ENCODE assay signal across 8 cellular contexts in the genomic region with DNA sequence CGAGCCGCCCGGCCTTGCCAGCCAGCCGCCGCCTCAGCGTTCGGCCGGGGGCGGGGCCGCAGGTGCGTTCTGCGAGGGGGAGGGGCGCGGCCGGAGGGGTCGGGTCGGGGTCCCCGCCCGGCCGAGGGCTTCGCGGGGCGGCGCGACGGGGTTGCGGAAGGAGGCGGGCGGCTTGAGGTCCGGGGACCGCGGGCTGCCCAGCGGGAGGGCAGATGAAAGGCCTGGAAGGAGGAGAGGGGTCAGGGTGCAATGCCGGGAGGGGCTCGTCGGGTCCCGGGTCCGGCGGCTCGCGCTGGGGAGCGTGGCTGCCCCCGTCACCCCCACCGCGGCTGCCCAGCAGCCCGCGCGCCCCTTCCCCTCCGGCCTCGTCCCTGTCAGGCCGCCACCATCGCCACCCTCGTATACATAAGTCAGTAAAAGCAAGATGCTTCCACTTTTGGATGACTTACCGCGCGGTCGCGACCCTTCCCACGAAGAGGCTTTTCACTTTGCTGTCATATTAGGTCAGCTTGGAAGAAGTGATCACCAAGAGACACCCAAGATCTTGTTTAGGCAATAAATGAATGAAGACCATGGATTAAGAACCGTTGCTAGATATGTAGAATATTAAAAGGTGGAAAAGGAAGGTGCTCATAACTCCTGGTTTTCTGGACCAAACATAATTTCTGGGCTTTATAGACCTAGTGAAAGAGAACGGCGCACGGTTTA. TPM values are rescaled to one million over a fixed set of nuclear protein-coding genes. Genes with fewer than 3 reads are reported as not detected.
DNase-seq lines count a peak whose midpoint lies in the region; ATAC-seq and TF ChIP-seq lines count a peak whose summit lies in the region.

No MANE protein-coding gene starts in this region.

- H4K20me1 ChIP-seq in BLaER1 treated with 17β-estradiol and CSF1 and Interleukin-3, amounts not matched to agents 10 nM and 100 nM: peaks cover 4 to 19% (median 10%) of the 10 kb centered on the region in 11 experiments; a peak in 21 of 22 replicates
- H4K20me1 ChIP-seq in smooth muscle cell (ENCODE audit: low read depth): peaks cover 6% of the 10 kb centered on the region

- H2AFZ ChIP-seq in smooth muscle cell (ENCODE audit: low read depth): peak overlapping the region; percentile 92

- no peaks in the 10 kb centered on the region for H3F3A ChIP-seq in smooth muscle cell (ENCODE audit: low read depth)

- H3K27me3 ChIP-seq in BLaER1 treated with 17β-estradiol and CSF1 and Interleukin-3, amounts not matched to agents 10 nM and 100 nM: no peaks in the 10 kb centered on the region
- H3K27me3 ChIP-seq in iPS DF 6.9 (ENCODE audit: control insufficient read depth, insufficient read depth, low read length) (peaks cover 12% of the 10 kb centered on the region), smooth muscle cell (ENCODE audit: low read depth) (no peaks in the 10 kb centered on the region)

- DNase-seq in HK-2 (ENCODE audit: unreplicated experiment) (peak; percentile 6), iPS DF 6.9 (ENCODE audit: low read depth, low spot score) (no peak), smooth muscle cell (lab: John Stamatoyannopoulos, UW; ENCODE audit: unreplicated experiment) (no peak), NCI-H1436 (lab: John Stamatoyannopoulos, UW) (no peak), hippocampal formation (lab: John Stamatoyannopoulos, UW) (no peak)
- peak in 1 of 2 donors; percentile 15 for DNase-seq in activated naive CD4-positive, alpha-beta T cell treated with anti-CD3 and anti-CD28 coated beads, Interleukin-2, amount 50 U/mL, for 72 hours (ENCODE audit: low spot score in 2 of 2)

- peak overlapping the region; percentile 93 to 100 (median 100) for H3K9ac ChIP-seq in BLaER1 treated with 17β-estradiol and CSF1 and Interleukin-3, amounts not matched to agents 10 nM and 100 nM
- peak overlapping the region; percentile 40 for H3K9ac ChIP-seq in smooth muscle cell (ENCODE audit: low read depth)

- peak overlapping the region; percentile 84 to 99 (median 93) for H3K4me2 ChIP-seq in BLaER1 treated with 17β-estradiol and CSF1 and Interleukin-3, amounts not matched to agents 10 nM and 100 nM
- H3K4me2 ChIP-seq in smooth muscle cell: peak overlapping the region; percentile 99

- peak overlapping the region; percentile 64 to 100 (median 100); a peak in 21 of 22 replicates for H3K27ac ChIP-seq in BLaER1 treated with 17β-estradiol and CSF1 and Interleukin-3, amounts not matched to agents 10 nM and 100 nM
- H3K27ac ChIP-seq in iPS DF 6.9 (ENCODE audit: low read length) (no peak overlapping the region), smooth muscle cell (ENCODE audit: low read depth) (no peak overlapping the region)

- no CpG with 5 or more reads among the region's 63 CpGs for WGBS in iPS DF 6.9 (ENCODE audit: insufficient coverage, insufficient read length)
- WGBS in smooth muscle cell (ENCODE audit: low lambda C conversion rate): 3% methylated on average over 15 of the region's 63 CpGs

- H3K27ac Mint-ChIP-seq in activated naive CD4-positive, alpha-beta T cell treated with anti-CD3 and anti-CD28 coated beads, Interleukin-2, amount 50 U/mL, for 72 hours: peak overlapping the region; percentile 84 to 95

- peaks cover 0 to 3% (median 0%) of the 10 kb centered on the region in 11 experiments; a peak in 4 of 22 replicates for H3K36me3 ChIP-seq in BLaER1 treated with 17β-estradiol and CSF1 and Interleukin-3, amounts not matched to agents 10 nM and 100 nM
- no peaks in the 10 kb centered on the region for H3K36me3 ChIP-seq in iPS DF 6.9 (ENCODE audit: control insufficient read depth, insufficient read depth, low read length)
- H3K36me3 ChIP-seq in smooth muscle cell (ENCODE audit: low read depth): no peaks in the 10 kb centered on the region

- no peaks in the 10 kb centered on the region for H3K9me3 ChIP-seq in BLaER1 treated with 17β-estradiol and CSF1 and Interleukin-3, amounts not matched to agents 10 nM and 100 nM (replicated peaks in 1 of 11)
- no peaks in the 10 kb centered on the region for H3K9me3 ChIP-seq in iPS DF 6.9 (ENCODE audit: control insufficient read depth, insufficient read depth, low read length)
- H3K9me3 ChIP-seq in smooth muscle cell (replicated peaks; ENCODE audit: low read depth): no peaks in the 10 kb centered on the region

- ATAC-seq in GM19452 (IDR thresholded peaks at IDR 0.05; ENCODE audit: unreplicated experiment): peak; percentile 18
- ATAC-seq in activated naive CD4-positive, alpha-beta T cell treated with anti-CD3 and anti-CD28 coated beads, Interleukin-2, amount 50 U/mL, for 72 hours: no peak

- peaks cover 43% of the 10 kb centered on the region for H3K79me2 ChIP-seq in smooth muscle cell (ENCODE audit: low read depth)

- H3K36me3 Mint-ChIP-seq in activated naive CD4-positive, alpha-beta T cell treated with anti-CD3 and anti-CD28 coated beads, Interleukin-2, amount 50 U/mL, for 72 hours: peaks cover 23 to 26% of the 10 kb centered on the region in 2 donors

- TF ChIP-seq CTCF in smooth muscle cell (IDR thresholded peaks at IDR 0.05; ENCODE audit: borderline replicate concordance, insufficient read depth, poor library complexity, severe bottlenecking): no peak

- peaks cover 15 to 24% (median 22%) of the 10 kb centered on the region in 10 experiments for H3K4me1 ChIP-seq in BLaER1 treated with 17β-estradiol and CSF1 and Interleukin-3, amounts not matched to agents 10 nM and 100 nM
- no peaks in the 10 kb centered on the region; the same call in 1 of the 2 replicates for H3K4me1 ChIP-seq in iPS DF 6.9 (ENCODE audit: control insufficient read depth, insufficient read depth, low read length)
- peaks cover 27% of the 10 kb centered on the region for H3K4me1 ChIP-seq in smooth muscle cell (ENCODE audit: low read depth)

- H3K4me3 ChIP-seq in BLaER1 treated with 17β-estradiol and CSF1 and Interleukin-3, amounts not matched to agents 10 nM and 100 nM: peak overlapping the region; percentile 79 to 99 (median 96)
- H3K4me3 ChIP-seq in iPS DF 6.9 (ENCODE audit: low read length) (peak overlapping the region; percentile 95), smooth muscle cell (peak overlapping the region; percentile 81)

- no peaks in the 10 kb centered on the region for H3K9me3 Mint-ChIP-seq in activated naive CD4-positive, alpha-beta T cell treated with anti-CD3 and anti-CD28 coated beads, Interleukin-2, amount 50 U/mL, for 72 hours

RNA-seq across cellular contexts. Expression of a gene that starts 0.6 kb away (rescaled TPM):
- total RNA-seq in activated naive CD4-positive, alpha-beta T cell treated with anti-CD3 and anti-CD28 coated beads, Interleukin-2, amount 50 U/mL, for 72 hours: 100 to 1,000 TPM; 136 to 237 TPM
- total RNA-seq in smooth muscle cell: 63.1 and 71.8 TPM in 2 replicates
- polyA plus RNA-seq in smooth muscle cell: 93.7 and 129 TPM in 2 replicates

Comparison
In these comparisons a context has a peak if more than half of its experiments do, and no peak if none do; other contexts are left out.
1. H3K27ac ChIP-seq: peak in BLaER1 treated with 17β-estradiol and CSF1 and Interleukin-3, amounts not matched to agents 10 nM and 100 nM (11 of 11); none in iPS DF 6.9 (single experiment) and smooth muscle cell (single experiment).
2. Peak in every context shown above with its lines, with median percentiles within 50 percentile points of each other: H3K4me3 ChIP-seq.